Comparison of ENCODE assay signal across 8 cellular contexts in the genomic region with DNA sequence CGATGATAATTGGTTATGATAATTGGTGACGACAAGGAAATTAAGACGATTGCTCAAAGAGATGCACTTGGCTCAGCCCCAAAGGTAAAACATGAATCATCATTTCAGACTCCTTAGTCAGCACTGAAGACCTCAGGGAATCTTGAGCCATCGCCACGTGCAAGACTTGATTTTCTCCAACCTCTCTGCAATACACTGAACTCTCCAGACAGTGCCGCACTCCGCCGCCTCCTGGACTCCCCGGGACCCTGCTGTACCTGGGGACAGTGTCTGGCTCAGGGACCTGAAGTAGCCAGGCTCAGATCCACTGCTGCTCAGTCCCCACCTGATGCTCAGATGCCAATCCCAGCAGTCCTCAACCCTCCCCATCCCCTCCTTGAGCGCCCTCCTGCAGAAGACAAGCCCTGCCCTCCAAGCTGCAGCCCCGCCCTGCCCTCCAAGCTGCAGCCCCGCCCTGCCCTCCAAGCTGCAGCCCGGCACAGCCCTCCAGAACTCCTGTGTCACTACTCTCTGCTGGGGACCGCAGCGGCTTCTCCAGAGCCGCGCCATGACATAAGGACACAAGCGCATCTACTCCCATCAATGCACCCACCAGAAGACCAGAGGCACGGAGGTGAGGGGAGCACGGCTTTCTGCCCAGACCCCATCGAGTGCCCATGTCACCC. TPM values are rescaled to one million over a fixed set of nuclear protein-coding genes. Genes with fewer than 3 reads are reported as not detected.
DNase-seq lines count a peak whose midpoint lies in the region; ATAC-seq and TF ChIP-seq lines count a peak whose summit lies in the region.

No MANE protein-coding gene starts in this region.

- peaks cover 28% of the 10 kb centered on the region for H3K36me3 Mint-ChIP-seq in activated CD8-positive, alpha-beta T cell treated with anti-CD3 and anti-CD28 coated beads for 36 hours (ENCODE audit: low read depth)
- peaks cover 7% of the 10 kb centered on the region for H3K36me3 Mint-ChIP-seq in neural crest cell (ENCODE audit: low read depth)

- TF ChIP-seq CTCF in 22Rv1 (IDR thresholded peaks at IDR 0.05) (no peak; the same call in 1 of the 2 replicates), GM13976 (IDR thresholded peaks at IDR 0.05; ENCODE audit: borderline replicate concordance, control extremely low read depth, extremely low read depth, insufficient read depth, missing control alignments) (peak; percentile 24), fibroblast of the aortic adventitia (IDR thresholded peaks at IDR 0.05; ENCODE audit: insufficient read depth, low read length) (peak; percentile 75), neural crest cell (conservative IDR thresholded peaks at IDR 0.05) (peak; percentile 54)
- no peak for TF ChIP-seq CTCF in activated CD8-positive, alpha-beta T cell treated with anti-CD3 and anti-CD28 coated beads for 36 hours (IDR thresholded peaks at IDR 0.05)

- H3K4me3 ChIP-seq in fibroblast of the aortic adventitia (ENCODE audit: low read depth, low read length) = peak overlapping the region; percentile 90

- ATAC-seq in HG02840 (IDR thresholded peaks at IDR 0.05; ENCODE audit: low FRiP score, unreplicated experiment) = peak; percentile 28
- peak; percentile 52 for ATAC-seq in activated CD8-positive, alpha-beta T cell treated with anti-CD3 and anti-CD28 coated beads for 36 hours

- POLR2A ChIA-PET in activated CD8-positive, alpha-beta T cell treated with anti-CD3 and anti-CD28 coated beads for 36 hours (lab: Charles Lee) = interaction anchor here (0.9 kb wide), 1 partner anchor 9 kb away, joined by 3 read pairs; no protein-coding TSS in a partner anchor

- peak overlapping the region; percentile 85 for H3K4me3 Mint-ChIP-seq in activated CD8-positive, alpha-beta T cell treated with anti-CD3 and anti-CD28 coated beads for 36 hours
- H3K4me3 Mint-ChIP-seq in neural crest cell = peak overlapping the region; percentile 95

- peak overlapping the region; percentile 95 for H3K27ac ChIP-seq in 22Rv1

- H3K27me3 Mint-ChIP-seq in activated CD8-positive, alpha-beta T cell treated with anti-CD3 and anti-CD28 coated beads for 36 hours = no peaks in the 10 kb centered on the region
- no peaks in the 10 kb centered on the region for H3K27me3 Mint-ChIP-seq in neural crest cell (ENCODE audit: low read depth)

- no peaks in the 10 kb centered on the region for H3K9me3 Mint-ChIP-seq in activated CD8-positive, alpha-beta T cell treated with anti-CD3 and anti-CD28 coated beads for 36 hours
- no peaks in the 10 kb centered on the region for H3K9me3 Mint-ChIP-seq in neural crest cell

- peak overlapping the region; percentile 85 for H3K27ac Mint-ChIP-seq in activated CD8-positive, alpha-beta T cell treated with anti-CD3 and anti-CD28 coated beads for 36 hours
- H3K27ac Mint-ChIP-seq in neural crest cell (ENCODE audit: unreplicated experiment) = peak overlapping the region; percentile 78

- DNase-seq in GM13976 (ENCODE audit: low spot score) (peak; percentile 51), NCI-H187 treated with DMSO at 0.1 percent for 48 hours (lab: John Stamatoyannopoulos, UW) (peak; percentile 63), fibroblast of the aortic adventitia (ENCODE audit: low read depth) (peak; percentile 89), neural crest cell (ENCODE audit: low read depth, low spot score) (peak; percentile 28)
- peak; percentile 75 for DNase-seq in activated CD8-positive, alpha-beta T cell treated with anti-CD3 and anti-CD28 coated beads for 36 hours
- no peak for DNase-seq in effector CD8-positive, alpha-beta T cell (lab: John Stamatoyannopoulos, UW)

- H3K4me1 Mint-ChIP-seq in activated CD8-positive, alpha-beta T cell treated with anti-CD3 and anti-CD28 coated beads for 36 hours (ENCODE audit: low read depth) = peaks cover 33% of the 10 kb centered on the region
- peaks cover 55% of the 10 kb centered on the region for H3K4me1 Mint-ChIP-seq in neural crest cell

- intact Hi-C loops in activated CD8-positive, alpha-beta T cell treated with anti-CD3 and anti-CD28 coated beads for 36 hours (cut with micrococcal nuclease) = no loop called here

- CTCF ChIA-PET in activated CD8-positive, alpha-beta T cell treated with anti-CD3 and anti-CD28 coated beads for 36 hours (lab: Charles Lee) = no interaction called here

- in situ Hi-C loops in GM13976 (cut with MboI; ENCODE audit: low sequenced_read_pairs, unreplicated experiment) = no loop called here

RNA-seq across cellular contexts. Expression of gene TMEM18, which starts 1.1 kb away (rescaled TPM):
- 10 to 100 TPM; 34.0 to 34.6 TPM for total RNA-seq in activated CD8-positive, alpha-beta T cell treated with anti-CD3 and anti-CD28 coated beads for 36 hours
- total RNA-seq in fibroblast of the aortic adventitia (ENCODE audit: low replicate concordance) (24.1 and 122 TPM in 2 replicates), neural crest cell (27.7 and 28.2 TPM in 2 replicates)

Comparison
In these comparisons a context has a peak if more than half of its experiments do, and no peak if none do; other contexts are left out.
1. CTCF ChIP-seq: peak in GM13976 (single experiment), fibroblast of the aortic adventitia (single experiment) and neural crest cell (single experiment); none in 22Rv1 (single experiment) and activated CD8-positive, alpha-beta T cell treated with anti-CD3 and anti-CD28 coated beads for 36 hours (single experiment).